Comparison of ENCODE assay signal across 19 cellular contexts in genomic region chr5:104088876-104089778, GRCh38.
DNase-seq lines count a peak whose midpoint lies in the region; ATAC-seq, FAIRE-seq and TF ChIP-seq lines count a peak whose summit lies in the region.
"Had no signal": no experiment of that assay in that cellular context is flagged by ENCODE, and none has a peak within 500 bp of the region (broad histone marks: within the 10 kb centered on the region; RNA-seq: fewer than 3 reads in every experiment).

No MANE protein-coding gene starts in this region.

- peaks cover 7% of the 10 kb centered on the region for H3K4me1 Mint-ChIP-seq in MCF 10A (ENCODE audit: insufficient read depth, unreplicated experiment)
- H3K4me1 Mint-ChIP-seq: stimulated activated naive B cell treated with anti-CD40 and anti-IgM and Interleukin-4, amounts not matched to agents 10 μg/mL and 1 μg/mL and 100 μg/mL, for 72 hours had no signal

- H3K27me3 ChIP-seq in breast epithelium: no peaks in the 10 kb centered on the region
- H3K27me3 ChIP-seq in GM12878 (replicated peaks in 1 of 2; ENCODE audit: control insufficient read depth in 2 of 2, insufficient read depth in 2 of 2, low read length in 1 of 2): no peaks in the 10 kb centered on the region
- H3K27me3 ChIP-seq: ascending aorta, dorsolateral prefrontal cortex had no signal

- RAD21 ChIA-PET in GM12878 (lab: Charles Lee; ENCODE audit: unreplicated experiment): interaction anchor here (0.8 to 1.1 kb wide), 2 partner anchors 171 to 173 kb away, joined by 3 to 4 read pairs; no protein-coding TSS in a partner anchor

- H3K4me1 ChIP-seq in breast epithelium (no peaks in the 10 kb centered on the region), GM12878 (ENCODE audit: control insufficient read depth, insufficient read depth, low read length) (no peaks in the 10 kb centered on the region)
- H3K4me1 ChIP-seq: A549, ascending aorta had no signal

- BruUV-seq in MCF 10A (replicated peaks; lab: Mats Ljungman, UMichigan): no TSS peak
- BruUV-seq in GM12878 (replicated peaks; lab: Mats Ljungman, UMichigan): no TSS peak

- TF ChIP-seq RAD21 in GM12878 (IDR thresholded peaks at IDR 0.05; ENCODE audit: insufficient read depth, low read depth, low read length): no peak

- 26% methylated on average over 10 of the region's 10 CpGs for WGBS in GM12878 (ENCODE audit: insufficient coverage, insufficient replicate concordance, low lambda C conversion rate, missing lambda C conversion rate)

- DNase-seq in MCF 10A (ENCODE audit: unreplicated experiment) (peak; percentile 30), breast epithelium (ENCODE audit: low spot score in 2 of 2) (no peak), NB4 (ENCODE audit: low read depth) (peak; percentile 45), GM12878 (ENCODE audit: low read depth, low spot score) (peak; percentile 45), stromal cell of bone marrow (ENCODE audit: low read depth) (peak; percentile 23), hippocampal formation (lab: John Stamatoyannopoulos, UW) (no peak), SK-N-DZ (ENCODE audit: low spot score) (no peak)
- DNase-seq: activated CD8-positive, alpha-beta T cell treated with anti-CD3 and anti-CD28 coated beads, Interleukin-2, amount 10 ng/mL, durations not matched to agents 7 days and 5 days; COR-L47; dorsolateral prefrontal cortex; GOT3; stimulated activated naive B cell treated with anti-CD40 and anti-IgM and Interleukin-4, amounts not matched to agents 10 μg/mL and 1 μg/mL and 100 μg/mL, for 72 hours had no signal

- H4K20me1 ChIP-seq in GM12878 (ENCODE audit: control insufficient read depth, insufficient read depth): no peaks in the 10 kb centered on the region

- no peak overlapping the region for H3K4me2 ChIP-seq in GM12878 (ENCODE audit: control insufficient read depth, insufficient read depth)
- H3K4me2 ChIP-seq: A549, KMS-11 had no signal

- no peaks in the 10 kb centered on the region for H3K79me2 ChIP-seq in GM12878 (ENCODE audit: control insufficient read depth, insufficient read depth, low read length)

- no peaks in the 10 kb centered on the region for H3K9me3 Mint-ChIP-seq in MCF 10A (ENCODE audit: unreplicated experiment)

- H3K9me3 ChIP-seq in breast epithelium (no peaks in the 10 kb centered on the region), GM12878 (replicated peaks; ENCODE audit: control insufficient read depth, insufficient read depth, low read length) (no peaks in the 10 kb centered on the region)
- H3K9me3 ChIP-seq: A549, ascending aorta had no signal

- no peaks in the 10 kb centered on the region for H3K36me3 Mint-ChIP-seq in MCF 10A (ENCODE audit: insufficient read depth, unreplicated experiment)
- H3K36me3 Mint-ChIP-seq: stimulated activated naive B cell treated with anti-CD40 and anti-IgM and Interleukin-4, amounts not matched to agents 10 μg/mL and 1 μg/mL and 100 μg/mL, for 72 hours had no signal

- H3K27ac ChIP-seq in breast epithelium (no peak overlapping the region), GM12878 (ENCODE audit: control insufficient read depth, insufficient read depth) (no peak overlapping the region)
- H3K27ac ChIP-seq: A549, ascending aorta, dorsolateral prefrontal cortex, KMS-11, VCaP had no signal

- no peak for FAIRE-seq in GM12878 (lab: Jason Lieb, UNC)
- FAIRE-seq: A549 had no signal

- no peaks in the 10 kb centered on the region for H3K27me3 Mint-ChIP-seq in MCF 10A (ENCODE audit: insufficient read depth, unreplicated experiment)
- H3K27me3 Mint-ChIP-seq: stimulated activated naive B cell treated with anti-CD40 and anti-IgM and Interleukin-4, amounts not matched to agents 10 μg/mL and 1 μg/mL and 100 μg/mL, for 72 hours had no signal

- TF ChIP-seq CTCF in MCF 10A (IDR thresholded peaks at IDR 0.05; ENCODE audit: unreplicated experiment): no peak
- TF ChIP-seq CTCF in breast epithelium (IDR thresholded peaks at IDR 0.05): no peak
- TF ChIP-seq CTCF in NB4 (IDR thresholded peaks at IDR 0.05; ENCODE audit: low read depth, low read length): no peak
- no peak for TF ChIP-seq CTCF in GM12878 (IDR thresholded peaks at IDR 0.05 in 2 of 3, conservative IDR thresholded peaks at IDR 0.05 in 1 of 3; ENCODE audit: control insufficient read depth in 2 of 3, extremely low read depth in 1 of 3, insufficient read depth in 1 of 3, low read depth in 3 of 3, low read length in 3 of 3)

- no peaks in the 10 kb centered on the region for H3K36me3 ChIP-seq in breast epithelium
- H3K36me3 ChIP-seq in GM12878 (ENCODE audit: control insufficient read depth in 2 of 2, insufficient read depth in 2 of 2, low read length in 1 of 2): no peaks in the 10 kb centered on the region
- H3K36me3 ChIP-seq: ascending aorta had no signal

- POLR2A ChIA-PET in MCF 10A (lab: Yijun Ruan, JAX): no interaction called here
- POLR2A ChIA-PET in GM12878 (lab: Charles Lee): interaction anchor here (1.2 kb wide), 1 partner anchor 8 kb away, joined by 3 read pairs; no protein-coding TSS in a partner anchor

- in situ Hi-C loops in GM12878 (cut with MboI): no loop called here

- no peak overlapping the region for H3K4me3 ChIP-seq in breast epithelium
- H3K4me3 ChIP-seq in NB4 (ENCODE audit: low read depth, low read length): no peak overlapping the region
- no peak overlapping the region for H3K4me3 ChIP-seq in GM12878
- H3K4me3 ChIP-seq: A549, ascending aorta, dorsolateral prefrontal cortex had no signal

- CTCF ChIA-PET in MCF 10A (lab: Yijun Ruan, JAX): interaction anchor here (0.5 kb wide), 1 partner anchor 329 kb away, joined by 3 read pairs; no protein-coding TSS in a partner anchor
- CTCF ChIA-PET in GM12878 (lab: Yijun Ruan, JAX): interaction anchor here (0.6 to 1.4 kb wide), 2 partner anchors 90 to 258 kb away, joined by 3 to 5 read pairs; no protein-coding TSS in a partner anchor

- SMC1A ChIA-PET in GM12878 (lab: Charles Lee; ENCODE audit: uncharacterized antibody, unreplicated experiment): interaction anchor here (0.6 to 1.8 kb wide), 5 partner anchors 9 to 170 kb away, joined by 3 to 5 read pairs (median 3); no protein-coding TSS in a partner anchor

- intact Hi-C loops in MCF 10A (cut with micrococcal nuclease) (no loop called here), breast epithelium (cut with DNase I; ENCODE audit: low total_unique reads) (no loop called here), GM12878 (cut with micrococcal nuclease; ENCODE audit: unreplicated experiment) (loop anchor here (2.0 kb wide), 1 partner anchor 90 kb away; no protein-coding TSS in a partner anchor)

- no peak overlapping the region for H2AFZ ChIP-seq in GM12878 (ENCODE audit: control insufficient read depth, low read depth, low read length)

- no peak overlapping the region for H3K9ac ChIP-seq in GM12878 (ENCODE audit: control insufficient read depth, insufficient read depth, low read length)
- H3K9ac ChIP-seq: KMS-11 had no signal

- no peak overlapping the region for H3K4me3 Mint-ChIP-seq in MCF 10A (ENCODE audit: unreplicated experiment)
- H3K4me3 Mint-ChIP-seq: activated CD8-positive, alpha-beta T cell treated with anti-CD3 and anti-CD28 coated beads, Interleukin-2, amount 10 ng/mL, durations not matched to agents 7 days and 5 days; stimulated activated naive B cell treated with anti-CD40 and anti-IgM and Interleukin-4, amounts not matched to agents 10 μg/mL and 1 μg/mL and 100 μg/mL, for 72 hours had no signal

- no peak overlapping the region for H3K27ac Mint-ChIP-seq in MCF 10A (ENCODE audit: low read depth, unreplicated experiment)
- H3K27ac Mint-ChIP-seq: activated CD8-positive, alpha-beta T cell treated with anti-CD3 and anti-CD28 coated beads, Interleukin-2, amount 10 ng/mL, durations not matched to agents 7 days and 5 days; stimulated activated naive B cell treated with anti-CD40 and anti-IgM and Interleukin-4, amounts not matched to agents 10 μg/mL and 1 μg/mL and 100 μg/mL, for 72 hours had no signal

- TF ChIP-seq POLR2A in breast epithelium (IDR thresholded peaks at IDR 0.05): no peak
- TF ChIP-seq POLR2A in NB4 (IDR thresholded peaks at IDR 0.05; ENCODE audit: extremely low read depth, insufficient read length): no peak
- no peak for TF ChIP-seq POLR2A in GM12878 (IDR thresholded peaks at IDR 0.05; ENCODE audit: low read depth, low read length)

- ATAC-seq in GM12878: peak; percentile 98
- ATAC-seq in GM21717 (IDR thresholded peaks at IDR 0.05; ENCODE audit: unreplicated experiment): no peak
- ATAC-seq: A549; activated CD8-positive, alpha-beta T cell treated with anti-CD3 and anti-CD28 coated beads, Interleukin-2, amount 10 ng/mL, durations not matched to agents 7 days and 5 days; sciatic nerve; SK-N-SH treated with all-trans-retinoic acid at 6 μM for 48 hours; stimulated activated naive B cell treated with anti-CD40 and anti-IgM and Interleukin-4, amounts not matched to agents 10 μg/mL and 1 μg/mL and 100 μg/mL, for 72 hours had no signal

- peak; percentile 36 to 76; a peak in 2 of 4 replicates for TF ChIP-seq EP300 in GM12878 (IDR thresholded peaks at IDR 0.05; ENCODE audit: borderline replicate concordance in 1 of 2, control insufficient read depth in 1 of 2, low read depth in 2 of 2, low read length in 2 of 2)

TF ChIP-seq in GM12878, 131 proteins besides CTCF, POLR2A, EP300 and RAD21 (continues in another document):
- TF ChIP-seq HDGF (IDR thresholded peaks at IDR 0.05) (no peak), IRF4 (IDR thresholded peaks at IDR 0.05; ENCODE audit: low read depth, low read length) (peak; percentile 53; the same call in 1 of the 2 replicates)
- TF ChIP-seq, protein P1, sequence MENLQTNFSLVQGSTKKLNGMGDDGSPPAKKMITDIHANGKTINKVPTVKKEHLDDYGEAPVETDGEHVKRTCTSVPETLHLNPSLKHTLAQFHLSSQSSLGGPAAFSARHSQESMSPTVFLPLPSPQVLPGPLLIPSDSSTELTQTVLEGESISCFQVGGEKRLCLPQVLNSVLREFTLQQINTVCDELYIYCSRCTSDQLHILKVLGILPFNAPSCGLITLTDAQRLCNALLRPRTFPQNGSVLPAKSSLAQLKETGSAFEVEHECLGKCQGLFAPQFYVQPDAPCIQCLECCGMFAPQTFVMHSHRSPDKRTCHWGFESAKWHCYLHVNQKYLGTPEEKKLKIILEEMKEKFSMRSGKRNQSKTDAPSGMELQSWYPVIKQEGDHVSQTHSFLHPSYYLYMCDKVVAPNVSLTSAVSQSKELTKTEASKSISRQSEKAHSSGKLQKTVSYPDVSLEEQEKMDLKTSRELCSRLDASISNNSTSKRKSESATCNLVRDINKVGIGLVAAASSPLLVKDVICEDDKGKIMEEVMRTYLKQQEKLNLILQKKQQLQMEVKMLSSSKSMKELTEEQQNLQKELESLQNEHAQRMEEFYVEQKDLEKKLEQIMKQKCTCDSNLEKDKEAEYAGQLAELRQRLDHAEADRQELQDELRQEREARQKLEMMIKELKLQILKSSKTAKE (IDR thresholded peaks at IDR 0.05; ENCODE audit: low read depth, poor library complexity, severe bottlenecking): peak; percentile 28

Comparison
In these comparisons a context has a peak if more than half of its experiments do, and no peak if none do; other contexts are left out.
1. DNase-seq: peak in MCF 10A (single experiment), NB4 (single experiment), GM12878 (single experiment) and stromal cell of bone marrow (single experiment); none in breast epithelium (0 of 2), hippocampal formation (0 of 2) and SK-N-DZ (single experiment).